1 cellular context compared by ENCODE assay signal in the genomic region with DNA sequence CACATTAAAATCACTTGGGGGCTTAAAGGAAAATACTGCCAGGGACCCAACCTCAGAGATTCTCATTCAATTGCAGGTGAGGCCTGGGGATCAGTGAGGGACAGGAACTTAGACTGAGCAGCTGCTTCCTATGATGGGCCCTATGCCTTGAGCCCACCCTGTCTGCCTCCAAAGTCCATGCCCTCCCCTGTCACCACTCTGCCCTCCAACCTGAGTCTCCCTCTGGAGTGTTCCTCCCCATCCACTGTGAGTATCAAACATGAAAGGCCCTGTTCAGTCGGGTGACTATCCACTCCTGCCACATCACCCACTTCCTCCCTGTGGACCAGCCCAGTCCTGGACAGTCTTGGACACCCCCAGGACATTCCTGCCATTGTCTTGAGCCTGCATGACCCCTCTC.
TF ChIP-seq lines count a peak whose summit lies in the region.

No MANE protein-coding gene starts in this region.

TF ChIP-seq in GM23338, 12 proteins besides CTCF, POLR2A, EP300 and RAD21:
- TF ChIP-seq ZNF462 (CRISPR knock-in tag; IDR thresholded peaks at IDR 0.05) (no peak), EZH2 (IDR thresholded peaks at IDR 0.05; ENCODE audit: low read depth, unreplicated experiment) (no peak), ETS1 (IDR thresholded peaks at IDR 0.05) (no peak), JUNB (IDR thresholded peaks at IDR 0.05; ENCODE audit: unreplicated experiment) (no peak), ZNF331 (CRISPR knock-in tag; IDR thresholded peaks at IDR 0.05; ENCODE audit: low read depth) (no peak), EZH2phosphoT487 (IDR thresholded peaks at IDR 0.05; ENCODE audit: unreplicated experiment) (no peak), ZNF114 (CRISPR knock-in tag; IDR thresholded peaks at IDR 0.05) (no peak), CREB1 (CRISPR knock-in tag; IDR thresholded peaks at IDR 0.05; ENCODE audit: low read depth) (no peak), NANOG (IDR thresholded peaks at IDR 0.05; ENCODE audit: borderline replicate concordance) (no peak), REST (IDR thresholded peaks at IDR 0.05; ENCODE audit: unreplicated experiment) (no peak)
